Comparison of ENCODE assay signal across 36 cellular contexts in genomic region chr1:181453541-181454201, GRCh38. TPM values are rescaled to one million over a fixed set of nuclear protein-coding genes. Genes with fewer than 3 reads are reported as not detected.
"Had no signal": no experiment of that assay in that cellular context is flagged by ENCODE, and none has a peak within 500 bp of the region (broad histone marks: within the 10 kb centered on the region; RNA-seq: fewer than 3 reads in every experiment).

No MANE protein-coding gene starts in this region.

- H3K4me2 ChIP-seq: KMS-11, PC-9 had no signal

- DNase-seq: activated CD4-positive, alpha-beta memory T cell treated with anti-CD3 and anti-CD28 coated beads for 36 hours; activated CD4-positive, alpha-beta T cell treated with anti-CD3 and anti-CD28 coated beads for 4 hours; activated CD4-positive, alpha-beta T cell treated with anti-CD3 and anti-CD28 coated beads, Interleukin-2, amount 50 U/mL, for 1 hour; activated CD4-positive, CD25-positive, alpha-beta regulatory T cell treated with anti-CD3 and anti-CD28 coated beads, Interleukin-2, amount 50 U/mL, for 72 hours; activated CD8-positive, alpha-beta memory T cell treated with anti-CD3 and anti-CD28 coated beads for 24 hours; activated CD8-positive, alpha-beta memory T cell treated with anti-CD3 and anti-CD28 coated beads, Interleukin-2, amount 10 ng/mL, durations not matched to agents 7 days and 5 days; activated CD8-positive, alpha-beta memory T cell treated with anti-CD3 and anti-CD28 coated beads, Interleukin-2, amount 50 U/mL, for 48 hours; activated effector memory CD4-positive, alpha-beta T cell treated with Interleukin-2 at 50 U/mL for 16 hours; activated naive CD4-positive, alpha-beta T cell treated with anti-CD3 and anti-CD28 coated beads, Interleukin-2, amount 10 ng/mL, durations not matched to agents 7 days and 5 days; activated naive CD8-positive, alpha-beta T cell treated with anti-CD3 and anti-CD28 coated beads, Interleukin-2, amount 50 U/mL, for 24 hours; activated T-cell treated with anti-CD3 and anti-CD28 coated beads, Interleukin-2, amount 50 U/mL, for 48 hours; anterior cingulate cortex; caudate nucleus; MM.1S; MV-4-11; NCI-H1092; NCI-H187; NCI-H2029 treated with DMSO at 0.1 percent for 48 hours; NCI-H2107; NCI-H2171; NCI-H510A; NCI-H526; NCI-H748 treated with DMSO at 0.1 percent for 48 hours; NK-92 treated with Interleukin-12 subunit alpha and Interleukin-12 subunit beta, amount 100 ng/mL, for 24 hours; PC-9; Right ventricle myocardium superior; SW 1271; T-helper 1 cell; T-helper 2 cell; T-helper 9 cell had no signal

- H3K4me3 ChIP-seq: PC-9 had no signal

- H3K4me3 Mint-ChIP-seq: activated CD4-positive, alpha-beta memory T cell treated with anti-CD3 and anti-CD28 coated beads for 36 hours; activated CD8-positive, alpha-beta memory T cell treated with anti-CD3 and anti-CD28 coated beads, Interleukin-2, amount 10 ng/mL, durations not matched to agents 7 days and 5 days; activated naive CD4-positive, alpha-beta T cell treated with anti-CD3 and anti-CD28 coated beads, Interleukin-2, amount 10 ng/mL, durations not matched to agents 7 days and 5 days; activated naive CD8-positive, alpha-beta T cell; activated naive CD8-positive, alpha-beta T cell treated with anti-CD3 and anti-CD28 coated beads, Interleukin-2, amount 50 U/mL, for 24 hours; brain; WTC11 had no signal

- H3K9ac ChIP-seq: KMS-11 had no signal

- ATAC-seq: activated CD8-positive, alpha-beta memory T cell treated with anti-CD3 and anti-CD28 coated beads, Interleukin-2, amount 10 ng/mL, durations not matched to agents 7 days and 5 days; activated naive CD8-positive, alpha-beta T cell treated with anti-CD3 and anti-CD28 coated beads, Interleukin-2, amount 50 U/mL, for 24 hours; WTC11 had no signal

- H3K27ac ChIP-seq: KMS-11, PC-9 had no signal

- H3K9me3 Mint-ChIP-seq: activated naive CD4-positive, alpha-beta T cell treated with anti-CD3 and anti-CD28 coated beads, Interleukin-2, amount 10 ng/mL, durations not matched to agents 7 days and 5 days had no signal

- H3K4me1 Mint-ChIP-seq: activated naive CD4-positive, alpha-beta T cell treated with anti-CD3 and anti-CD28 coated beads, Interleukin-2, amount 10 ng/mL, durations not matched to agents 7 days and 5 days; activated naive CD8-positive, alpha-beta T cell treated with anti-CD3 and anti-CD28 coated beads, Interleukin-2, amount 50 U/mL, for 24 hours; brain; WTC11 had no signal

- FAIRE-seq: bronchial epithelial cell had no signal

- H3K36me3 Mint-ChIP-seq: activated CD4-positive, alpha-beta memory T cell treated with anti-CD3 and anti-CD28 coated beads for 36 hours; activated CD8-positive, alpha-beta memory T cell treated with anti-CD3 and anti-CD28 coated beads, Interleukin-2, amount 10 ng/mL, durations not matched to agents 7 days and 5 days; activated naive CD4-positive, alpha-beta T cell treated with anti-CD3 and anti-CD28 coated beads, Interleukin-2, amount 10 ng/mL, durations not matched to agents 7 days and 5 days; activated naive CD8-positive, alpha-beta T cell; brain had no signal

- H2AFZ ChIP-seq: PC-9 had no signal

- H3K27ac Mint-ChIP-seq: activated CD4-positive, alpha-beta memory T cell treated with anti-CD3 and anti-CD28 coated beads for 36 hours; activated CD8-positive, alpha-beta memory T cell treated with anti-CD3 and anti-CD28 coated beads, Interleukin-2, amount 10 ng/mL, durations not matched to agents 7 days and 5 days; activated naive CD4-positive, alpha-beta T cell treated with anti-CD3 and anti-CD28 coated beads, Interleukin-2, amount 10 ng/mL, durations not matched to agents 7 days and 5 days; activated naive CD8-positive, alpha-beta T cell; activated naive CD8-positive, alpha-beta T cell treated with anti-CD3 and anti-CD28 coated beads, Interleukin-2, amount 50 U/mL, for 24 hours; WTC11 had no signal

RNA-seq across cellular contexts. Expression of gene CACNA1E, which starts 29.6 kb away (rescaled TPM):
- total RNA-seq: activated CD4-positive, alpha-beta memory T cell treated with anti-CD3 and anti-CD28 coated beads for 36 hours; activated CD8-positive, alpha-beta memory T cell treated with anti-CD3 and anti-CD28 coated beads, Interleukin-2, amount 10 ng/mL, durations not matched to agents 7 days and 5 days; bronchial epithelial cell; LHCN-M2; PC-9 had no signal
